In genomic region chr1:240101306-240101705, GRCh38 we compare ENCODE assay signal across 14 cellular contexts. TPM values are rescaled to one million over a fixed set of nuclear protein-coding genes. Genes with fewer than 3 reads are reported as not detected.
A peak's percentile ranks its signal among the peaks of the same experiment; 100 is the strongest.
DNase-seq lines count a peak whose midpoint lies in the region; ATAC-seq and TF ChIP-seq lines count a peak whose summit lies in the region.
"Had no signal": no experiment of that assay in that cellular context is flagged by ENCODE, and none has a peak within 500 bp of the region (broad histone marks: within the 10 kb centered on the region; RNA-seq: fewer than 3 reads in every experiment).

No MANE protein-coding gene starts in this region.

- no peak overlapping the region for H4K8ac ChIP-seq in mesenchymal stem cell (ENCODE audit: low read length)

- peak overlapping the region in 4 of 5 experiments; percentile 0 to 74 (median 37) for H3K4me3 Mint-ChIP-seq in brain
- no peak overlapping the region for H3K4me3 Mint-ChIP-seq in activated CD4-positive, alpha-beta memory T cell treated with anti-CD3 and anti-CD28 coated beads for 36 hours

- H3K9ac ChIP-seq in mesenchymal stem cell (ENCODE audit: low read length) (no peak overlapping the region), skeletal muscle satellite cell (ENCODE audit: low read depth, low read length) (no peak overlapping the region)
- H3K9ac ChIP-seq: BLaER1 had no signal

- H3K27ac ChIP-seq in HEK293 (ENCODE audit: extremely low read depth, low read depth, low read length) (no peak overlapping the region), mesenchymal stem cell (ENCODE audit: low read length, poor library complexity, severe bottlenecking) (peak overlapping the region; percentile 73), upper lobe of right lung (no peak overlapping the region)
- H3K27ac ChIP-seq: BLaER1 had no signal

- POLR2A ChIA-PET in HEK293 (lab: Yijun Ruan, JAX), result interaction anchor here (2.3 kb wide), 1 partner anchor 9 kb away, joined by 11 read pairs; the partner anchor contains the start of gene FMN2
- POLR2A ChIA-PET in activated CD4-positive, alpha-beta memory T cell treated with anti-CD3 and anti-CD28 coated beads for 36 hours (lab: Charles Lee), result no interaction called here

- intact Hi-C loops in activated CD4-positive, alpha-beta memory T cell treated with anti-CD3 and anti-CD28 coated beads for 36 hours (cut with micrococcal nuclease), result no loop called here
- intact Hi-C loops in upper lobe of right lung (cut with DNase I), result no loop called here

- H3K79me1 ChIP-seq in mesenchymal stem cell (replicated peaks; ENCODE audit: low read length, poor library complexity, severe bottlenecking), result peaks cover 1% of the 10 kb centered on the region

- no peak overlapping the region for H2AFZ ChIP-seq in mesenchymal stem cell (ENCODE audit: low read depth, low read length)

- H3K4me1 ChIP-seq in HEK293 (ENCODE audit: control insufficient read depth, insufficient read depth, low read length) (peaks cover 7% of the 10 kb centered on the region), mesenchymal stem cell (ENCODE audit: control insufficient read depth, insufficient read depth, low read depth, low read length) (peaks cover 5% of the 10 kb centered on the region), skeletal muscle satellite cell (ENCODE audit: control insufficient read depth, insufficient read depth, low read length) (peaks cover 37% of the 10 kb centered on the region), upper lobe of right lung (no peaks in the 10 kb centered on the region)
- H3K4me1 ChIP-seq: BLaER1 had no signal

- H3K9me3 ChIP-seq in HEK293 (ENCODE audit: control insufficient read depth, insufficient read depth, low read depth, low read length), result no peaks in the 10 kb centered on the region
- no peaks in the 10 kb centered on the region for H3K9me3 ChIP-seq in mesenchymal stem cell (ENCODE audit: control insufficient read depth, low read length)
- no peaks in the 10 kb centered on the region for H3K9me3 ChIP-seq in skeletal muscle satellite cell (replicated peaks; ENCODE audit: low read length)
- no peaks in the 10 kb centered on the region for H3K9me3 ChIP-seq in upper lobe of right lung
- H3K9me3 ChIP-seq: BLaER1 had no signal

- CTCF ChIA-PET in HEK293 (lab: Yijun Ruan, JAX), result interaction anchor here (0.6 to 4.0 kb wide), 5 partner anchors 11 to 243 kb away, joined by 3 to 18 read pairs (median 3); no protein-coding TSS in a partner anchor
- CTCF ChIA-PET in activated CD4-positive, alpha-beta memory T cell treated with anti-CD3 and anti-CD28 coated beads for 36 hours (lab: Charles Lee), result interaction anchor here (0.7 kb wide), 1 partner anchor 72 kb away, joined by 3 read pairs; no protein-coding TSS in a partner anchor

- no peaks in the 10 kb centered on the region for H3K27me3 Mint-ChIP-seq in brain
- peaks cover 9% of the 10 kb centered on the region for H3K27me3 Mint-ChIP-seq in activated CD4-positive, alpha-beta memory T cell treated with anti-CD3 and anti-CD28 coated beads for 36 hours

- no peak overlapping the region for H2BK12ac ChIP-seq in mesenchymal stem cell (ENCODE audit: low read length in 2 of 2)

- no peak for TF ChIP-seq CTCF in HEK293 (tag by site-specific recombination; IDR thresholded peaks at IDR 0.05)
- TF ChIP-seq CTCF in brain (conservative IDR thresholded peaks at IDR 0.05), result no peak
- no peak for TF ChIP-seq CTCF in upper lobe of right lung (IDR thresholded peaks at IDR 0.05)

- H3K27ac Mint-ChIP-seq in brain, result peak overlapping the region in 3 of 5 experiments; percentile 2 to 75 (median 13)
- H3K27ac Mint-ChIP-seq in activated CD4-positive, alpha-beta memory T cell treated with anti-CD3 and anti-CD28 coated beads for 36 hours, result no peak overlapping the region
- H3K27ac Mint-ChIP-seq: CD8-positive, alpha-beta memory T cell had no signal

- H3K4me1 Mint-ChIP-seq in brain, result peaks cover 57% of the 10 kb centered on the region
- no peaks in the 10 kb centered on the region for H3K4me1 Mint-ChIP-seq in activated CD4-positive, alpha-beta memory T cell treated with anti-CD3 and anti-CD28 coated beads for 36 hours (ENCODE audit: low read depth)
- H3K4me1 Mint-ChIP-seq: CD8-positive, alpha-beta memory T cell had no signal

- H2BK120ac ChIP-seq in mesenchymal stem cell (ENCODE audit: low read depth, low read length), result no peak overlapping the region

- no peak overlapping the region for H3K4me2 ChIP-seq in mesenchymal stem cell (ENCODE audit: low read length, poor library complexity, severe bottlenecking)
- H3K4me2 ChIP-seq in skeletal muscle satellite cell (ENCODE audit: low read length), result peak overlapping the region; percentile 53
- H3K4me2 ChIP-seq: BLaER1 had no signal

- H3K23ac ChIP-seq in mesenchymal stem cell (ENCODE audit: low read length in 2 of 2), result no peak overlapping the region

- H3K4ac ChIP-seq in mesenchymal stem cell (ENCODE audit: low read depth in 1 of 2, low read length in 2 of 2), result no peak overlapping the region

- 83% methylated on average over 7 of the region's 7 CpGs for WGBS in mesenchymal stem cell

- DNase-seq in mesenchymal stem cell (no peak), upper lobe of right lung (no peak)
- DNase-seq in activated CD4-positive, alpha-beta memory T cell treated with anti-CD3 and anti-CD28 coated beads for 36 hours, result no peak
- DNase-seq: CD8-positive, alpha-beta memory T cell; NCI-H1436; NCI-H2029 treated with DMSO at 0.1 percent for 48 hours; NCI-H510A treated with DMSO at 0.1 percent for 48 hours; SHP77 treated with DMSO at 0.1 percent for 48 hours had no signal

- peaks cover 20% of the 10 kb centered on the region for H3K36me3 Mint-ChIP-seq in brain
- H3K36me3 Mint-ChIP-seq in activated CD4-positive, alpha-beta memory T cell treated with anti-CD3 and anti-CD28 coated beads for 36 hours, result no peaks in the 10 kb centered on the region
- H3K36me3 Mint-ChIP-seq: CD8-positive, alpha-beta memory T cell had no signal

- H3K27me3 ChIP-seq in mesenchymal stem cell (ENCODE audit: control insufficient read depth in 1 of 2, insufficient read depth in 1 of 2, low read length in 2 of 2) (no peaks in the 10 kb centered on the region), skeletal muscle satellite cell (ENCODE audit: control insufficient read depth, insufficient read depth, low read length) (no peaks in the 10 kb centered on the region), upper lobe of right lung (peaks cover 4% of the 10 kb centered on the region)
- H3K27me3 ChIP-seq: BLaER1 had no signal

- H3K4me3 ChIP-seq in HEK293 (ENCODE audit: low read depth, low read length) (no peak overlapping the region), mesenchymal stem cell (ENCODE audit: insufficient read depth in 1 of 2, low read depth in 1 of 2, low read length in 2 of 2) (peak overlapping the region in 1 of 2 experiments; percentile 23), skeletal muscle satellite cell (ENCODE audit: low read length) (peak overlapping the region; percentile 20), upper lobe of right lung (no peak overlapping the region)
- H3K4me3 ChIP-seq: BLaER1, K562 had no signal

- H2BK15ac ChIP-seq in mesenchymal stem cell (ENCODE audit: low read depth, poor library complexity, severe bottlenecking), result no peak overlapping the region

- H2AK5ac ChIP-seq in mesenchymal stem cell (ENCODE audit: low read length, severe bottlenecking), result peak overlapping the region; percentile 40

- no peak for ATAC-seq in upper lobe of right lung
- ATAC-seq in HG03565 (IDR thresholded peaks at IDR 0.05; ENCODE audit: unreplicated experiment), result no peak
- ATAC-seq: K562 had no signal

- H3K18ac ChIP-seq in mesenchymal stem cell (ENCODE audit: low read depth in 1 of 2, low read length in 2 of 2), result peak overlapping the region in 1 of 2 experiments; percentile 28

- H3K14ac ChIP-seq in mesenchymal stem cell (ENCODE audit: low read length in 2 of 2), result no peak overlapping the region

- no peaks in the 10 kb centered on the region for H3K9me3 Mint-ChIP-seq in brain
- H3K9me3 Mint-ChIP-seq in activated CD4-positive, alpha-beta memory T cell treated with anti-CD3 and anti-CD28 coated beads for 36 hours, result no peaks in the 10 kb centered on the region

- H2BK5ac ChIP-seq in mesenchymal stem cell (ENCODE audit: low read depth, low read length, poor library complexity, severe bottlenecking), result peak overlapping the region; percentile 46

- no peaks in the 10 kb centered on the region for H3K36me3 ChIP-seq in HEK293 (ENCODE audit: control insufficient read depth in 2 of 2, insufficient read depth in 1 of 2, low read length in 2 of 2)
- no peaks in the 10 kb centered on the region for H3K36me3 ChIP-seq in mesenchymal stem cell (ENCODE audit: control insufficient read depth in 1 of 2, insufficient read depth in 2 of 2, low read depth in 1 of 2, low read length in 2 of 2)
- H3K36me3 ChIP-seq in skeletal muscle satellite cell (ENCODE audit: insufficient read depth, low read length), result no peaks in the 10 kb centered on the region
- no peaks in the 10 kb centered on the region for H3K36me3 ChIP-seq in upper lobe of right lung
- H3K36me3 ChIP-seq: BLaER1 had no signal

- H4K91ac ChIP-seq in mesenchymal stem cell (ENCODE audit: low read length), result peak overlapping the region; percentile 6

TF ChIP-seq in HEK293, 187 proteins besides CTCF, POLR2A, EP300 and RAD21 (continues in another document):
- TF ChIP-seq ZNF324 (tag by site-specific recombination; IDR thresholded peaks at IDR 0.05) (no peak), HIC1 (tag by site-specific recombination; IDR thresholded peaks at IDR 0.05) (no peak)

RNA-seq across cellular contexts. Expression of gene FMN2, which starts 9.6 kb away (rescaled TPM):
- 40.2 TPM for polyA plus RNA-seq in brain (ENCODE audit: insufficient read depth, low read depth, low replicate concordance)
- polyA plus RNA-seq in mesenchymal stem cell (2013, experiment 1 of 2), result 5.4 TPM
- polyA plus RNA-seq in mesenchymal stem cell (2013, experiment 2 of 2), result 6.1 TPM
- total RNA-seq in skeletal muscle satellite cell (2012; rRNA removed), result 22.7 and 40.3 TPM in 2 replicates
- total RNA-seq in activated CD4-positive, alpha-beta memory T cell treated with anti-CD3 and anti-CD28 coated beads for 36 hours, result not detected
- total RNA-seq in upper lobe of right lung, result 0.52 TPM
- total RNA-seq: CD8-positive, alpha-beta memory T cell had no signal
- polyA plus RNA-seq: CD8-positive, alpha-beta memory T cell had no signal
